In the genomic region with DNA sequence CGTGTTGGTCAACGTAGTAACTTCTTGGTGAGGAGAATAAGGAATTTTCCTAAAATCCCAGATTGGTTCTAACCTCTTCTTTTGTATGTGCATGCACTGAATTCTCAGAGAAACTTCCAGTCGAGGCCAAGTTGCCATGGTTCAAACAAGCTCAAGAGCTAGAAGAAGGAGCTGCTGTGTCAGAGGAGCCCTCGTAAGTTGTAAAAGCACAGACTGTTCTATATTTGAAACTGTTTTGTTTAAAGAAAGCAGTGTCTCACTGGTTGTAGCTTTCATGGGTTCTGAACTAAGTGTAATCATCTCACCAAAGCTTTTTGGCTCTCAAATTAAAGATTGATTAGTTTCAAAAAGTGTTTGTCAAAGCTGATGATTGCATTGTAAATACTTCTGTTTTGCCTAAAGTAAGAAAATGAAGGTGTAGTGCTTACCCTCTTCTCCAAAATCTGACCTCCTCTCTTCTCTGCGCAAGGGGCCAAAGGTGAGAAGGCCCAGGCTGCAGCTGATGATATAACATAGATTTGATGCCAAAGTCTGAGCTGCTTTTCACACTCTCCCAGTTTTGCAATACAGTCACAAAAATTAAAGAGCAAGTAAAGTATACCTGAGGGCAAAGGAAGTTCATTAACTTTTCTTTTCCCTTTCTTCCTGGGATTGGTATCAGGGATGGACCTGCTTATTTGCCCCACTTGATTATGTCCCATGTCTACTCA, we compare ENCODE assay signal across 21 cellular contexts.
DNase-seq lines count a peak whose midpoint lies in the region; ATAC-seq and TF ChIP-seq lines count a peak whose summit lies in the region.
"Had no signal": no experiment of that assay in that cellular context is flagged by ENCODE, and none has a peak within 500 bp of the region (broad histone marks: within the 10 kb centered on the region; RNA-seq: fewer than 3 reads in every experiment).

No MANE protein-coding gene starts in this region.

- TF ChIP-seq CTCF in left ventricle myocardium inferior (IDR thresholded peaks at IDR 0.05; ENCODE audit: borderline replicate concordance) (no peak), heart left ventricle (IDR thresholded peaks at IDR 0.05) (no peak), transverse colon (IDR thresholded peaks at IDR 0.05) (no peak)

- H3K4me3 ChIP-seq in left ventricle myocardium inferior (no peak overlapping the region), heart left ventricle (no peak overlapping the region), rectal smooth muscle tissue (ENCODE audit: low read length) (no peak overlapping the region), transverse colon (no peak overlapping the region), Karpas-422 (ENCODE audit: low read length) (no peak overlapping the region)
- H3K4me3 ChIP-seq: colonic mucosa, GM23248, upper lobe of left lung had no signal

- in situ Hi-C loops in transverse colon (cut with MboI; ENCODE audit: low pct_ligation_motif_present in 1 of 4, low pct_unique_long_range_greater_than_20kb in 1 of 4, low sequenced_read_pairs in 3 of 4) = no loop called here

- H3K36me3 ChIP-seq in left ventricle myocardium inferior (no peaks in the 10 kb centered on the region), heart left ventricle (no peaks in the 10 kb centered on the region), rectal smooth muscle tissue (ENCODE audit: control insufficient read depth, insufficient read depth, low read length) (peaks cover 3% of the 10 kb centered on the region), transverse colon (no peaks in the 10 kb centered on the region), Karpas-422 (ENCODE audit: insufficient read depth, low read length) (no peaks in the 10 kb centered on the region)
- H3K36me3 ChIP-seq: brain microvascular endothelial cell, colonic mucosa, upper lobe of left lung had no signal

- H3K9me3 ChIP-seq in left ventricle myocardium inferior (replicated peaks) (no peaks in the 10 kb centered on the region), heart left ventricle (no peaks in the 10 kb centered on the region), transverse colon (no peaks in the 10 kb centered on the region), Karpas-422 (ENCODE audit: low read length) (no peaks in the 10 kb centered on the region)
- H3K9me3 ChIP-seq: colonic mucosa, upper lobe of left lung had no signal

- DNase-seq in left ventricle myocardium inferior (no peak), heart left ventricle (no peak), transverse colon (no peak), Karpas-422 (no peak)
- no peak for DNase-seq in stimulated activated CD4-positive, alpha-beta T cell treated with anti-CD3 and anti-CD28 coated beads, Interleukin-12 subunit alpha, Interleukin-12 subunit beta, amount 100 ng/mL, for 4 hours
- DNase-seq: activated CD4-positive, alpha-beta T cell treated with anti-CD3 and anti-CD28 coated beads for 4 hours; activated T-cell treated with anti-CD3 and anti-CD28 coated beads, Interleukin-2, amount 50 U/mL, for 24 hours; brain microvascular endothelial cell; CD8-positive, alpha-beta T cell; colonic mucosa; DMS153; GM23248; KG1; NCI-H510A treated with DMSO at 0.1 percent for 48 hours; stimulated activated CD4-positive, alpha-beta T cell treated with anti-CD3 and anti-CD28 coated beads, Interleukin-4, amount 100 ng/mL, for 4 hours; stimulated activated naive CD4-positive, alpha-beta T cell treated with Interleukin-2 at 50 U/mL for 16 hours; upper lobe of left lung had no signal

- H2AFZ ChIP-seq in Karpas-422 (ENCODE audit: low read length) = no peak overlapping the region
- H2AFZ ChIP-seq: GM23248 had no signal

- intact Hi-C loops in left ventricle myocardium inferior (cut with micrococcal nuclease) (no loop called here), heart left ventricle (cut with DNase I) (loop anchor here in 1 of 10 donors (10.0 kb wide), 1 partner anchor 50 kb away; no protein-coding TSS in a partner anchor), transverse colon (cut with DNase I; ENCODE audit: low total_unique reads) (no loop called here)

- H3K79me2 ChIP-seq in Karpas-422 (ENCODE audit: low read length) = no peaks in the 10 kb centered on the region

- no peak for TF ChIP-seq EP300 in transverse colon (IDR thresholded peaks at IDR 0.05; ENCODE audit: low read depth)

- no peak for TF ChIP-seq POLR2A in heart left ventricle (IDR thresholded peaks at IDR 0.05)
- TF ChIP-seq POLR2A in transverse colon (IDR thresholded peaks at IDR 0.05) = no peak

- peak overlapping the region; percentile 7 for H3K27ac ChIP-seq in left ventricle myocardium inferior (replicated peaks)
- H3K27ac ChIP-seq in heart left ventricle = peak overlapping the region in 1 of 12 donors; percentile 71
- peak overlapping the region; percentile 5 for H3K27ac ChIP-seq in layer of hippocampus (ENCODE audit: low read depth, low read length)
- H3K27ac ChIP-seq in rectal smooth muscle tissue (ENCODE audit: low read depth, low read length) = peak overlapping the region; percentile 85
- peak overlapping the region; percentile 53 to 73 (median 64) for H3K27ac ChIP-seq in transverse colon
- no peak overlapping the region for H3K27ac ChIP-seq in Karpas-422 (ENCODE audit: low read length)
- H3K27ac ChIP-seq: brain microvascular endothelial cell, colonic mucosa, GM23248, upper lobe of left lung had no signal

- H3K4me1 ChIP-seq in left ventricle myocardium inferior (no peaks in the 10 kb centered on the region), heart left ventricle (peaks cover 0 to 17% (median 0%) of the 10 kb centered on the region in 12 donors), rectal smooth muscle tissue (ENCODE audit: control insufficient read depth, insufficient read depth, low read length) (peaks cover 13% of the 10 kb centered on the region), transverse colon (peaks cover 0 to 30% (median 16%) of the 10 kb centered on the region in 4 donors), Karpas-422 (ENCODE audit: low read length) (no peaks in the 10 kb centered on the region; the same call in 1 of the 2 replicates)
- H3K4me1 ChIP-seq: colonic mucosa had no signal

- no peak overlapping the region for H3K9ac ChIP-seq in rectal smooth muscle tissue (ENCODE audit: low read length)
- H3K9ac ChIP-seq in Karpas-422 (ENCODE audit: low read length) = no peak overlapping the region
- H3K9ac ChIP-seq: GM23248 had no signal

- no peaks in the 10 kb centered on the region for H3K9me2 ChIP-seq in Karpas-422 (replicated peaks; ENCODE audit: insufficient read depth, low read length)

- ATAC-seq in heart left ventricle (no peak), HG02884 (IDR thresholded peaks at IDR 0.05; ENCODE audit: unreplicated experiment) (no peak)
- ATAC-seq: CD8-positive, alpha-beta T cell; esophagus mucosa had no signal

- no peak overlapping the region for H3K4me2 ChIP-seq in Karpas-422 (ENCODE audit: low read depth, low read length, poor library complexity, severe bottlenecking)

- no peaks in the 10 kb centered on the region for H3K27me3 ChIP-seq in left ventricle myocardium inferior (ENCODE audit: low read depth)
- H3K27me3 ChIP-seq in heart left ventricle = no peaks in the 10 kb centered on the region
- H3K27me3 ChIP-seq in layer of hippocampus (ENCODE audit: control insufficient read depth, insufficient read depth, low read length) = no peaks in the 10 kb centered on the region
- H3K27me3 ChIP-seq in rectal smooth muscle tissue (ENCODE audit: control insufficient read depth, insufficient read depth, low read length) = no peaks in the 10 kb centered on the region
- no peaks in the 10 kb centered on the region for H3K27me3 ChIP-seq in transverse colon
- H3K27me3 ChIP-seq in Karpas-422 (ENCODE audit: low read length) = no peaks in the 10 kb centered on the region
- H3K27me3 ChIP-seq: brain microvascular endothelial cell, colonic mucosa, upper lobe of left lung had no signal

- 74 to 81% (median 75%) methylated on average over 5 of the region's 5 CpGs for WGBS in heart left ventricle, 4 donors
- 38 to 40% methylated on average over 3 to 5 of the region's 5 CpGs for WGBS in transverse colon (ENCODE audit: low coverage in 1 of 2), 2 donors

- H4K20me1 ChIP-seq in Karpas-422 (ENCODE audit: insufficient read depth, low read depth, low read length) = no peaks in the 10 kb centered on the region
